19 cellular contexts compared by ENCODE assay signal in the genomic region with DNA sequence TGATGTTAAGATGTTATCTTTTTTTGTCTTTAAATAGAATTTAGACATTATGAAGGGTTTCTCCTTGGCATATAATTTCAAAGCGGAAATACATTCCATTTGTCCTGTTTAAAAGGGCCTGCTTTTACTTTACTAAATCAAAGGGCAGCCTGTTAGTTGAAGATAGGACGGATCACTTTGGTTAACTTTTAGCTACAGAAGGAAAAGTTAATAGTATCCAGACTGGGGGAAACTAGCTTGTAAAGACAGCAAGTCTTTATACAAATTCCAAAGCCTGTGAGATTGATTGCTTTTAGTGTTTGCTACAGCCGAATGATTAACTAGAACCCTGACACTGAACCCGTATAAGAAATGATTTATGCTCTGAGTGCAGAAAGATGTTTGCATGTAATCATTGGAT.
DNase-seq lines count a peak whose midpoint lies in the region; ATAC-seq and TF ChIP-seq lines count a peak whose summit lies in the region.
"Had no signal": no experiment of that assay in that cellular context is flagged by ENCODE, and none has a peak within 500 bp of the region (broad histone marks: within the 10 kb centered on the region; RNA-seq: fewer than 3 reads in every experiment).

No MANE protein-coding gene starts in this region.

- H3K4me1 ChIP-seq in SK-N-SH (ENCODE audit: control insufficient read depth in 1 of 2, insufficient read depth in 2 of 2, low read depth in 1 of 2, low read length in 1 of 2) (peaks cover 0 to 3% of the 10 kb centered on the region in 2 experiments; a peak in 2 of 4 replicates), neural progenitor cell (peaks cover 6% of the 10 kb centered on the region), PC-3 (ENCODE audit: insufficient read depth, low read length) (no peaks in the 10 kb centered on the region), MM.1S (ENCODE audit: low read length) (no peaks in the 10 kb centered on the region)

- TF ChIP-seq EP300 in SK-N-SH (IDR thresholded peaks at IDR 0.05; ENCODE audit: borderline replicate concordance in 1 of 2, low read depth in 1 of 2, low read length in 1 of 2) = no peak

- intact Hi-C loops in PC-3 (cut with micrococcal nuclease) = no loop called here

- peaks cover 3% of the 10 kb centered on the region for H3K27me3 Mint-ChIP-seq in neural progenitor cell (ENCODE audit: insufficient read depth, low read depth)

- no peaks in the 10 kb centered on the region for H3K36me3 ChIP-seq in SK-N-SH (replicated peaks in 1 of 2; ENCODE audit: control insufficient read depth in 1 of 2, insufficient read depth in 2 of 2, low read length in 1 of 2)
- no peaks in the 10 kb centered on the region for H3K36me3 ChIP-seq in neural progenitor cell
- H3K36me3 ChIP-seq in PC-3 (ENCODE audit: low read depth, low read length) = no peaks in the 10 kb centered on the region
- H3K36me3 ChIP-seq in MM.1S (replicated peaks; ENCODE audit: insufficient read depth, low read length) = no peaks in the 10 kb centered on the region

- H3K4me3 ChIP-seq in SK-N-SH (ENCODE audit: low read depth in 2 of 2, low read length in 1 of 2) = no peak overlapping the region
- H3K4me3 ChIP-seq in neural progenitor cell = no peak overlapping the region
- no peak overlapping the region for H3K4me3 ChIP-seq in PC-3 (ENCODE audit: low read length)
- no peak overlapping the region for H3K4me3 ChIP-seq in MM.1S (ENCODE audit: low read length)
- H3K4me3 ChIP-seq: GM12878 had no signal

- H2AFZ ChIP-seq in SK-N-SH (ENCODE audit: low read depth) (no peak overlapping the region), neural progenitor cell (replicated peaks) (no peak overlapping the region), PC-3 (ENCODE audit: low read length) (no peak overlapping the region), MM.1S (ENCODE audit: low read length) (no peak overlapping the region)

- CTCF ChIA-PET in SK-N-SH (lab: Yijun Ruan, JAX) = interaction anchor here (2.1 kb wide), 1 partner anchor 91 kb away, joined by 7 read pairs; no protein-coding TSS in a partner anchor
- CTCF ChIA-PET in PC-3 (lab: Charles Lee) = no interaction called here

- H3K9me2 ChIP-seq in SK-N-SH (no peaks in the 10 kb centered on the region), PC-3 (replicated peaks; ENCODE audit: low read length) (no peaks in the 10 kb centered on the region), MM.1S (replicated peaks; ENCODE audit: insufficient read depth, low read length) (no peaks in the 10 kb centered on the region)

- H3K27me3 ChIP-seq in SK-N-SH (ENCODE audit: insufficient read depth) (no peaks in the 10 kb centered on the region), neural progenitor cell (no peaks in the 10 kb centered on the region), PC-3 (ENCODE audit: low read length) (no peaks in the 10 kb centered on the region), MM.1S (replicated peaks; ENCODE audit: insufficient read depth, low read length) (no peaks in the 10 kb centered on the region)

- TF ChIP-seq RAD21 in SK-N-SH (IDR thresholded peaks at IDR 0.05; ENCODE audit: low read length) = no peak

- DNase-seq in SK-N-SH = no peak
- DNase-seq in kidney tubule cell (ENCODE audit: low spot score) = peak; percentile 43
- no peak for DNase-seq in neural progenitor cell (ENCODE audit: low spot score)
- DNase-seq in NCI-H69 (lab: John Stamatoyannopoulos, UW) = no peak
- DNase-seq in H4 (ENCODE audit: low spot score) = no peak
- DNase-seq in PC-3 = no peak
- no peak for DNase-seq in MM.1S
- DNase-seq: CD4-positive, alpha-beta memory T cell; DND-41; GDM1; GOT3; KG1; NCI-H146; NCI-H2081; NCI-H510A; NCI-H82 had no signal

- no peaks in the 10 kb centered on the region for H3K36me3 Mint-ChIP-seq in neural progenitor cell
- H3K36me3 Mint-ChIP-seq: CD4-positive, alpha-beta memory T cell had no signal

- WGBS in SK-N-SH (ENCODE audit: low lambda C conversion rate) = 74% methylated on average over 4 of the region's 4 CpGs

- H3K4me2 ChIP-seq in SK-N-SH (no peak overlapping the region), neural progenitor cell (no peak overlapping the region), PC-3 (ENCODE audit: low read length) (no peak overlapping the region), MM.1S (ENCODE audit: low read depth, low read length) (no peak overlapping the region)

- peaks cover 24% of the 10 kb centered on the region for H3K4me1 Mint-ChIP-seq in neural progenitor cell
- H3K4me1 Mint-ChIP-seq: CD4-positive, alpha-beta memory T cell had no signal

- H3K27ac ChIP-seq in SK-N-SH (ENCODE audit: low read depth in 2 of 2, low read length in 1 of 2) = peak overlapping the region in 1 of 2 experiments; percentile 33; a peak in 1 of 4 replicates
- H3K27ac ChIP-seq in neural progenitor cell = no peak overlapping the region
- no peak overlapping the region for H3K27ac ChIP-seq in PC-3 (ENCODE audit: low read length)
- no peak overlapping the region for H3K27ac ChIP-seq in MM.1S (ENCODE audit: low read length)
- H3K27ac ChIP-seq: 22Rv1 had no signal

- ATAC-seq in SK-N-SH treated with all-trans-retinoic acid at 6 μM for 48 hours (peak; percentile 80), PC-3 (no peak)
- ATAC-seq: GM12878 had no signal

- H3K4me3 Mint-ChIP-seq in neural progenitor cell = no peak overlapping the region
- H3K4me3 Mint-ChIP-seq: CD4-positive, alpha-beta memory T cell had no signal

- H3K9me3 ChIP-seq in SK-N-SH (no peaks in the 10 kb centered on the region), neural progenitor cell (ENCODE audit: low read depth) (no peaks in the 10 kb centered on the region), PC-3 (ENCODE audit: low read length) (no peaks in the 10 kb centered on the region), MM.1S (replicated peaks; ENCODE audit: insufficient read depth, low read length) (no peaks in the 10 kb centered on the region)

- BruUV-seq in PC-3 (replicated peaks; lab: Mats Ljungman, UMichigan) = no TSS peak

- TF ChIP-seq CTCF in SK-N-SH (IDR thresholded peaks at IDR 0.05) = no peak
- no peak for TF ChIP-seq CTCF in neural progenitor cell (IDR thresholded peaks at IDR 0.05)
- TF ChIP-seq CTCF in PC-3 (conservative IDR thresholded peaks at IDR 0.05; ENCODE audit: low read depth, low read length) = no peak
- no peak for TF ChIP-seq CTCF in MM.1S (IDR thresholded peaks at IDR 0.05; ENCODE audit: low read length)

- H3K9ac ChIP-seq in SK-N-SH (no peak overlapping the region), neural progenitor cell (no peak overlapping the region), PC-3 (ENCODE audit: low read length) (no peak overlapping the region), MM.1S (ENCODE audit: low read length) (no peak overlapping the region)

- no peaks in the 10 kb centered on the region for H3K79me2 ChIP-seq in SK-N-SH (ENCODE audit: insufficient read depth)
- peaks cover 4% of the 10 kb centered on the region for H3K79me2 ChIP-seq in neural progenitor cell (ENCODE audit: low read depth)
- no peaks in the 10 kb centered on the region for H3K79me2 ChIP-seq in PC-3 (ENCODE audit: low read length)
- H3K79me2 ChIP-seq in MM.1S (ENCODE audit: low read length) = no peaks in the 10 kb centered on the region

- no peaks in the 10 kb centered on the region for H3K9me3 Mint-ChIP-seq in neural progenitor cell
- H3K9me3 Mint-ChIP-seq: CD4-positive, alpha-beta memory T cell had no signal

- no peaks in the 10 kb centered on the region for H4K20me1 ChIP-seq in SK-N-SH (ENCODE audit: insufficient read depth)
- no peaks in the 10 kb centered on the region for H4K20me1 ChIP-seq in neural progenitor cell (ENCODE audit: low read depth)
- no peaks in the 10 kb centered on the region for H4K20me1 ChIP-seq in PC-3 (ENCODE audit: low read length)
- no peaks in the 10 kb centered on the region for H4K20me1 ChIP-seq in MM.1S (ENCODE audit: insufficient read depth, low read length)

- H3F3A ChIP-seq in SK-N-SH (replicated peaks; ENCODE audit: insufficient read depth) = no peaks in the 10 kb centered on the region
- no peaks in the 10 kb centered on the region for H3F3A ChIP-seq in neural progenitor cell (ENCODE audit: low read depth)
- H3F3A ChIP-seq in PC-3 (ENCODE audit: low read length, unreplicated experiment) = no peaks in the 10 kb centered on the region
- no peaks in the 10 kb centered on the region for H3F3A ChIP-seq in MM.1S (ENCODE audit: insufficient read depth, low read length)

- POLR2A ChIA-PET in SK-N-SH (lab: Yijun Ruan, JAX) = no interaction called here
- POLR2A ChIA-PET in PC-3 (lab: Charles Lee; ENCODE audit: unreplicated experiment) = no interaction called here

- peak overlapping the region; percentile 1 for H3K27ac Mint-ChIP-seq in neural progenitor cell
- H3K27ac Mint-ChIP-seq: CD4-positive, alpha-beta memory T cell had no signal

TF ChIP-seq in SK-N-SH treated with all-trans-retinoic acid at 6 μM for 48 hours, 23 proteins besides CTCF, POLR2A, EP300 and RAD21:
- TF ChIP-seq ESRRG (CRISPR knock-in tag; IDR thresholded peaks at IDR 0.05) (no peak), ZNF565 (CRISPR knock-in tag; conservative IDR thresholded peaks at IDR 0.05; ENCODE audit: low read depth) (no peak), CSDC2 (CRISPR knock-in tag; IDR thresholded peaks at IDR 0.05) (no peak)

TF ChIP-seq in SK-N-SH, 30 proteins besides CTCF, POLR2A, EP300 and RAD21:
- no peak for TF ChIP-seq NRF1 (IDR thresholded peaks at IDR 0.05; ENCODE audit: low read depth, low read length)
- TF ChIP-seq, protein P1, sequence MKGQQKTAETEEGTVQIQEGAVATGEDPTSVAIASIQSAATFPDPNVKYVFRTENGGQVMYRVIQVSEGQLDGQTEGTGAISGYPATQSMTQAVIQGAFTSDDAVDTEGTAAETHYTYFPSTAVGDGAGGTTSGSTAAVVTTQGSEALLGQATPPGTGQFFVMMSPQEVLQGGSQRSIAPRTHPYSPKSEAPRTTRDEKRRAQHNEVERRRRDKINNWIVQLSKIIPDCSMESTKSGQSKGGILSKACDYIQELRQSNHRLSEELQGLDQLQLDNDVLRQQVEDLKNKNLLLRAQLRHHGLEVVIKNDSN (IDR thresholded peaks at IDR 0.05; ENCODE audit: borderline replicate concordance, low read depth) = no peak
- TF ChIP-seq ELF1 (IDR thresholded peaks at IDR 0.05) = no peak
- no peak for TF ChIP-seq SMC3 (IDR thresholded peaks at IDR 0.05; ENCODE audit: low read depth, low read length)
- no peak for TF ChIP-seq JUND (IDR thresholded peaks at IDR 0.05)
- no peak for TF ChIP-seq CHD2 (IDR thresholded peaks at IDR 0.05; ENCODE audit: low read length, partially characterized antibody)
